25 cellular contexts compared by ENCODE assay signal in the genomic region with DNA sequence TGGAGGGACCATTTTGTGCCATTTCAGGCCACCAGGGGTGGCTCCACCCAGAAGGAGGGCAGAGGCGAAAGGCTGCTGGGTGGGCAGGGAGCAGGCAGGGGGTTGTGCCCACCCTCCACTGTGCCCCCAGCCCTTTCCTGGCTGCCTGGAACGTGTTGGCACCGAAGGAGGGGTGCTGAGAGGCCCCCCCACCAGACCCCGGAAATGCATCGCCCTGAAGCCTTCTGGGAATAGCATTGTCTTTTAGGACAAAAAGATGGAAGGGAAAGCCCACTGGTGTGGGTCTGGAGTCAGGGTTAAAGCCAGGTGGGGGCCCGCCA. TPM values are rescaled to one million over a fixed set of nuclear protein-coding genes. Genes with fewer than 3 reads are reported as not detected.
"Had no signal": no experiment of that assay in that cellular context is flagged by ENCODE, and none has a peak within 500 bp of the region (broad histone marks: within the 10 kb centered on the region; RNA-seq: fewer than 3 reads in every experiment).

No MANE protein-coding gene starts in this region.

- H3K27ac ChIP-seq: dorsolateral prefrontal cortex, hepatocyte, pancreas, prostate gland, stomach, thoracic aorta, transverse colon had no signal

- H3K4me3 Mint-ChIP-seq: nephron had no signal

- DNase-seq: cortex of kidney; dorsolateral prefrontal cortex; effector CD8-positive, alpha-beta T cell; foreskin melanocyte; head of caudate nucleus; left cardiac atrium; mesendoderm; naive B cell; occipital lobe; retina; stimulated activated CD4-positive, alpha-beta T cell treated with anti-CD3 and anti-CD28 coated beads, Interleukin-2, amount 100 ng/mL, for 24 hours; stimulated activated CD4-positive, alpha-beta T cell treated with anti-CD3 and anti-CD28 coated beads, Interleukin-4, amount 100 ng/mL, for 4 hours; stimulated activated naive CD4-positive, alpha-beta T cell; transverse colon had no signal

- H3K27me3 ChIP-seq: dorsolateral prefrontal cortex, hepatocyte, pancreas, stomach, transverse colon had no signal

- ATAC-seq: left cardiac atrium, left ventricle myocardium superior, pancreas, sciatic nerve had no signal

- H3K9me3 ChIP-seq: pancreas, prostate gland, stomach, thoracic aorta, transverse colon had no signal

- H3K9me3 Mint-ChIP-seq: naive B cell, nephron had no signal

- H3K4me3 ChIP-seq: dorsolateral prefrontal cortex, hepatocyte, lung, pancreas, prostate gland, stomach, thoracic aorta, transverse colon had no signal

- H3K36me3 Mint-ChIP-seq: naive B cell had no signal

- H3K4me1 ChIP-seq: prostate gland had no signal

- H3K27ac Mint-ChIP-seq: naive B cell, nephron had no signal

- H3K36me3 ChIP-seq: pancreas, prostate gland, stomach, thoracic aorta, transverse colon had no signal

RNA-seq across cellular contexts. Expression of a gene that starts 12.9 kb away (rescaled TPM):
- total RNA-seq: left cardiac atrium, left ventricle myocardium superior, sciatic nerve, skeletal muscle tissue, thoracic aorta had no signal
- polyA plus RNA-seq: urinary bladder had no signal
